In the genomic region with DNA sequence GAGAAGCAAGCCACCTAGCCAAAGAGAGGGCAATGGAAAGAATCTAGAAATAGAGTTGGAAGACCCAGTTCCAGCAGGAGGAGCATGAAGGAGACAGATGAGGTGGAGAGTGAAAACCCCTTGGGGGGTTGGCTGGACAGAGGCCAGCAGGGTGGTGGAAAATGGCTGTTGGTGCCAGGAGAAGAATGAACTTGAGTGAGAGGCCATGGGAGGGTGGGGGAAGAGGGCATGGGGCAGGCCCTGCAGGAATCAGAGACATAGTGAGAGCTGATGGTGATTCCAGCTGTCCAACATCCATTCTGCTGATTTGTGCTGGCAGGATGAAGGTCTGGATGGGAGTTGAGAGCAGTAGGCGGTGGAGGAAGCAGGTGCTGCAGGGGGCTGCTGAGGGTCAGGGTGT, we compare ENCODE assay signal across 5 cellular contexts.
"Had no signal": no experiment of that assay in that cellular context is flagged by ENCODE, and none has a peak within 500 bp of the region (broad histone marks: within the 10 kb centered on the region; RNA-seq: fewer than 3 reads in every experiment).

No MANE protein-coding gene starts in this region.

- H3K4me1 Mint-ChIP-seq: GM23338, H9 had no signal

- H3K27ac Mint-ChIP-seq: GM23338, H9 had no signal

- ATAC-seq: GM23338, K562 had no signal

- DNase-seq: H9, HCEC 1CT, IMR-90 had no signal

- H3K4me3 ChIP-seq: GM23338, K562 had no signal

- H3K9me3 Mint-ChIP-seq: GM23338, H9 had no signal

- H3K4me3 Mint-ChIP-seq: GM23338, H9 had no signal
